In genomic region chr2:11657195-11657594, GRCh38 we compare ENCODE assay signal across 19 cellular contexts. TPM values are rescaled to one million over a fixed set of nuclear protein-coding genes. Genes with fewer than 3 reads are reported as not detected.
DNase-seq lines count a peak whose midpoint lies in the region; ATAC-seq, FAIRE-seq and TF ChIP-seq lines count a peak whose summit lies in the region.
"Had no signal": no experiment of that assay in that cellular context is flagged by ENCODE, and none has a peak within 500 bp of the region (broad histone marks: within the 10 kb centered on the region; RNA-seq: fewer than 3 reads in every experiment).

No MANE protein-coding gene starts in this region.

- 54% methylated on average over 11 of the region's 11 CpGs for WGBS in HepG2 (ENCODE audit: low lambda C conversion rate)
- 80% methylated on average over 6 of the region's 11 CpGs for WGBS in right lobe of liver (ENCODE audit: insufficient coverage, low coverage, low lambda C conversion rate, missing lambda C conversion rate)
- WGBS in K562 (ENCODE audit: insufficient coverage, low coverage, missing lambda C conversion rate), result 7% methylated on average over 8 of the region's 11 CpGs

- H3K36me3 Mint-ChIP-seq in type B pancreatic cell, result no peaks in the 10 kb centered on the region
- H3K36me3 Mint-ChIP-seq: CD8-positive, alpha-beta memory T cell had no signal

- H3K4me3 Mint-ChIP-seq in type B pancreatic cell, result no peak overlapping the region
- H3K4me3 Mint-ChIP-seq: CD8-positive, alpha-beta memory T cell; H9 had no signal

- H4K20me1 ChIP-seq in HepG2 (ENCODE audit: insufficient read depth, low read length) (no peaks in the 10 kb centered on the region), K562 (replicated peaks; ENCODE audit: control insufficient read depth, insufficient read depth, low read length) (no peaks in the 10 kb centered on the region)

- no peak overlapping the region for H2AFZ ChIP-seq in HepG2 (ENCODE audit: low read length)
- peak overlapping the region; percentile 82; the same call in 1 of the 2 replicates for H2AFZ ChIP-seq in K562 (ENCODE audit: low read depth, low read length)
- H2AFZ ChIP-seq: GM23248 had no signal

- DNase-seq in HepG2 (ENCODE audit: low spot score), result no peak
- DNase-seq in right lobe of liver, result no peak
- no peak for DNase-seq in K562 (ENCODE audit: extremely low read depth in 1 of 4, low spot score in 3 of 4)
- DNase-seq in mucosa of descending colon, result no peak
- DNase-seq in activated naive CD4-positive, alpha-beta T cell treated with anti-CD3 and anti-CD28 coated beads, Interleukin-2, amount 50 U/mL, for 16 hours, result no peak
- no peak for DNase-seq in type B pancreatic cell (ENCODE audit: extremely low spot score, unreplicated experiment)
- DNase-seq in SHP77 treated with DMSO at 0.1 percent for 48 hours (lab: John Stamatoyannopoulos, UW), result no peak
- DNase-seq in NCI-H187 treated with DMSO at 0.1 percent for 48 hours (lab: John Stamatoyannopoulos, UW), result no peak
- DNase-seq: CD8-positive, alpha-beta memory T cell; DMS79 treated with DMSO at 0.1 percent for 48 hours; EL; GM23248; H9 had no signal

- in situ Hi-C loops in HepG2 (cut with HindIII; ENCODE audit: extremely low pct_ligation_motif_present, low pct_unique_long_range_greater_than_20kb), result no loop called here
- in situ Hi-C loops in K562 (cut with MboI), result no loop called here

- peak; percentile 15 for ATAC-seq in HepG2
- no peak for ATAC-seq in right lobe of liver
- ATAC-seq in K562, result no peak
- ATAC-seq in mucosa of descending colon, result peak; percentile 15

- H3K4me1 ChIP-seq in HepG2 (ENCODE audit: insufficient read depth, low read length) (peaks cover 19% of the 10 kb centered on the region), right lobe of liver (no peaks in the 10 kb centered on the region), K562 (replicated peaks in 1 of 2; ENCODE audit: control insufficient read depth in 2 of 2, insufficient read depth in 2 of 2, low read length in 2 of 2) (peaks cover 10 to 12% of the 10 kb centered on the region in 2 experiments; a peak in 4 of 5 replicates), mucosa of descending colon (ENCODE audit: low read depth) (no peaks in the 10 kb centered on the region)

- CTCF ChIA-PET in HepG2 (lab: Yijun Ruan, JAX; ENCODE audit: low intra/inter-chr PET ratio, low total read pairs) (no interaction called here), K562 (lab: Yijun Ruan, JAX; ENCODE audit: low intra/inter-chr PET ratio) (no interaction called here)

- POLR2A ChIA-PET in HepG2 (lab: Yijun Ruan, JAX), result no interaction called here
- POLR2A ChIA-PET in K562 (lab: Yijun Ruan, JAX), result no interaction called here

- no peaks in the 10 kb centered on the region for H3K9me1 ChIP-seq in K562 (ENCODE audit: control insufficient read depth, insufficient read depth, low read length)

- TF ChIP-seq CTCF in HepG2 (CRISPR knock-in tag; IDR thresholded peaks at IDR 0.05), result no peak
- TF ChIP-seq CTCF in right lobe of liver (IDR thresholded peaks at IDR 0.05), result no peak
- no peak for TF ChIP-seq CTCF in K562 (IDR thresholded peaks at IDR 0.05 in 2 of 3, conservative IDR thresholded peaks at IDR 0.05 in 1 of 3; ENCODE audit: insufficient read depth in 2 of 3, low read depth in 1 of 3, low read length in 3 of 3)
- TF ChIP-seq CTCF in mucosa of descending colon (IDR thresholded peaks at IDR 0.05), result no peak
- no peak for TF ChIP-seq CTCF in type B pancreatic cell (conservative IDR thresholded peaks at IDR 0.05)

- H3K4me3 ChIP-seq in HepG2 (replicated peaks in 1 of 3; ENCODE audit: insufficient read depth in 1 of 3, low read depth in 2 of 3, low read length in 3 of 3) (no peak overlapping the region), right lobe of liver (no peak overlapping the region), K562 (no peak overlapping the region), mucosa of descending colon (no peak overlapping the region)
- H3K4me3 ChIP-seq: GM23248 had no signal

- TF ChIP-seq RAD21 in HepG2 (CRISPR knock-in tag; IDR thresholded peaks at IDR 0.05) (no peak), K562 (CRISPR knock-in tag; conservative IDR thresholded peaks at IDR 0.05 in 1 of 2, IDR thresholded peaks at IDR 0.05 in 1 of 2) (no peak)

- no peak overlapping the region for H3K4me2 ChIP-seq in HepG2 (ENCODE audit: low read depth, low read length)
- peak overlapping the region; percentile 37; the same call in 1 of the 2 replicates for H3K4me2 ChIP-seq in K562 (ENCODE audit: insufficient read depth, low read length)

- BruUV-seq in HepG2 (replicated peaks; lab: Mats Ljungman, UMichigan) (no TSS peak), K562 (replicated peaks; lab: Mats Ljungman, UMichigan) (no TSS peak)

- H3K9me3 ChIP-seq in HepG2 (ENCODE audit: low read length), result no peaks in the 10 kb centered on the region
- H3K9me3 ChIP-seq in right lobe of liver, result no peaks in the 10 kb centered on the region
- H3K9me3 ChIP-seq in K562 (replicated peaks; ENCODE audit: control insufficient read depth, insufficient read depth, low read depth, low read length), result peaks cover 2% of the 10 kb centered on the region; the same call in 1 of the 2 replicates
- H3K9me3 ChIP-seq in mucosa of descending colon, result no peaks in the 10 kb centered on the region
- H3K9me3 ChIP-seq: Caco-2 had no signal

- no peak for TF ChIP-seq POLR2A in HepG2 (IDR thresholded peaks at IDR 0.05; ENCODE audit: insufficient read depth in 1 of 2, low read depth in 2 of 2, low read length in 2 of 2)
- TF ChIP-seq POLR2A in right lobe of liver (IDR thresholded peaks at IDR 0.05), result no peak
- no peak for TF ChIP-seq POLR2A in K562 (conservative IDR thresholded peaks at IDR 0.05)

- peaks cover 7 to 64% of the 10 kb centered on the region in 2 experiments; a peak in 4 of 5 replicates for H3K27me3 ChIP-seq in HepG2 (ENCODE audit: control insufficient read depth in 1 of 2, insufficient read depth in 2 of 2, low read length in 2 of 2)
- no peaks in the 10 kb centered on the region for H3K27me3 ChIP-seq in right lobe of liver
- H3K27me3 ChIP-seq in K562 (ENCODE audit: control insufficient read depth in 2 of 2, insufficient read depth in 2 of 2, low read length in 2 of 2), result peaks cover 20 to 64% of the 10 kb centered on the region in 2 experiments; a peak in 4 of 5 replicates

- TF ChIP-seq EP300 in HepG2 (IDR thresholded peaks at IDR 0.05; ENCODE audit: low read depth in 2 of 2, low read length in 2 of 2) (no peak), HepG2 (CRISPR knock-in tag; IDR thresholded peaks at IDR 0.05; ENCODE audit: borderline replicate concordance) (no peak), K562 (IDR thresholded peaks at IDR 0.05; ENCODE audit: low read length) (no peak)

- peaks cover 5% of the 10 kb centered on the region for H3K4me1 Mint-ChIP-seq in type B pancreatic cell (ENCODE audit: unreplicated experiment)
- H3K4me1 Mint-ChIP-seq: CD8-positive, alpha-beta memory T cell; H9 had no signal

- H3K79me2 ChIP-seq in HepG2 (ENCODE audit: insufficient read depth, low read length) (no peaks in the 10 kb centered on the region), K562 (ENCODE audit: control insufficient read depth, insufficient read depth, low read length) (no peaks in the 10 kb centered on the region)

- no peak overlapping the region for H3K9ac ChIP-seq in HepG2 (ENCODE audit: insufficient read depth, low read depth, low read length)
- H3K9ac ChIP-seq in K562 (ENCODE audit: insufficient read depth in 1 of 2, low read depth in 2 of 2, low read length in 2 of 2), result peak overlapping the region in 1 of 2 experiments; percentile 86; a peak in 2 of 4 replicates
- H3K9ac ChIP-seq: GM23248 had no signal

- no peaks in the 10 kb centered on the region for H3K36me3 ChIP-seq in HepG2 (replicated peaks in 1 of 2; ENCODE audit: control insufficient read depth in 1 of 2, insufficient read depth in 2 of 2, low read length in 2 of 2)
- no peaks in the 10 kb centered on the region for H3K36me3 ChIP-seq in right lobe of liver
- H3K36me3 ChIP-seq in K562 (ENCODE audit: control insufficient read depth, insufficient read depth, low read length), result no peaks in the 10 kb centered on the region
- no peaks in the 10 kb centered on the region for H3K36me3 ChIP-seq in mucosa of descending colon (ENCODE audit: low read depth)

- peaks cover 3% of the 10 kb centered on the region for H3K9me3 Mint-ChIP-seq in type B pancreatic cell

- H3K27ac Mint-ChIP-seq in type B pancreatic cell, result no peak overlapping the region
- H3K27ac Mint-ChIP-seq: CD8-positive, alpha-beta memory T cell had no signal

- intact Hi-C loops in HepG2 (cut with micrococcal nuclease; ENCODE audit: unreplicated experiment) (no loop called here), right lobe of liver (cut with DNase I) (no loop called here), K562 (cut with micrococcal nuclease) (no loop called here), mucosa of descending colon (cut with DNase I, micrococcal nuclease) (no loop called here)

- FAIRE-seq in HepG2 (lab: Jason Lieb, UNC) (no peak), K562 (lab: Jason Lieb, UNC) (no peak)
- FAIRE-seq: G401.6, GM12891 had no signal

- H3K27me3 Mint-ChIP-seq in type B pancreatic cell, result peaks cover 23% of the 10 kb centered on the region

- H3K27ac ChIP-seq in HepG2 (ENCODE audit: extremely low read length, insufficient read depth, low read length) (no peak overlapping the region), right lobe of liver (no peak overlapping the region), K562 (ENCODE audit: extremely low read depth, low read depth, low read length) (no peak overlapping the region)
- H3K27ac ChIP-seq: 22Rv1, GM23248 had no signal

RNA-seq across cellular contexts. Expression of gene NTSR2, which starts 12.8 kb away (rescaled TPM):
- total RNA-seq in HepG2 (2016; rRNA removed; fragmentation: Illumina TruSeq; extraction: Trizol) (not detected in 2 replicates), right lobe of liver (not detected), K562 (2014; rRNA removed) (not detected in 2 replicates), K562 (2014; rRNA removed; fragmentation: Illumina TruSeq; extraction: Trizol) (not detected in 2 replicates), K562 (2015; rRNA removed; fragmentation: Illumina TruSeq; extraction: Trizol) (not detected in 2 replicates), K562 (2021) (not detected in 2 replicates), mucosa of descending colon (not detected), type B pancreatic cell (ENCODE audit: low replicate concordance) (not detected in 2 replicates)
- total RNA-seq in HepG2 (2016; cell fraction: cytosol; rRNA removed; fragmentation: Illumina TruSeq; extraction: Trizol; ENCODE audit: low read depth), result not detected in 2 replicates
- not detected in 2 replicates for total RNA-seq in HepG2 (2016; cell fraction: insoluble cytoplasmic fraction; rRNA removed; fragmentation: Illumina TruSeq; extraction: Trizol)
- not detected in 2 replicates for total RNA-seq in HepG2 (2016; cell fraction: membrane; rRNA removed; fragmentation: Illumina TruSeq; extraction: Trizol)
- total RNA-seq in HepG2 (2016; cell fraction: nucleus; rRNA removed; fragmentation: Illumina TruSeq; extraction: Trizol), result not detected in 2 replicates
- polyA plus RNA-seq in HepG2 (2011; rRNA removed) (not detected in 2 replicates), K562 (2011; rRNA removed) (not detected in 2 replicates), K562 (2014; fragmentation: Illumina TruSeq; extraction: Trizol) (not detected in 2 replicates), K562 (2014; fragmentation: Nextera tagmentation; extraction: Ambion mirVana) (not detected), K562 (2014; rRNA removed) (not detected in 2 replicates)
- not detected in 2 replicates for polyA plus RNA-seq in HepG2 (2011; cell fraction: cytosol; rRNA removed)
- polyA plus RNA-seq in HepG2 (2011; cell fraction: nucleus; rRNA removed), result not detected in 2 replicates
- not detected in 2 replicates for polyA plus RNA-seq in HepG2 (2012)
- not detected in 2 replicates for polyA plus RNA-seq in HepG2 (2016; cell fraction: cytosol; fragmentation: Illumina TruSeq; extraction: Trizol; ENCODE audit: low read depth)
- polyA plus RNA-seq in HepG2 (2016; cell fraction: insoluble cytoplasmic fraction; fragmentation: Illumina TruSeq; extraction: Trizol; ENCODE audit: low read depth), result not detected in 2 replicates
- not detected in 2 replicates for polyA plus RNA-seq in HepG2 (2016; cell fraction: membrane; fragmentation: Illumina TruSeq; extraction: Trizol; ENCODE audit: low read depth)
- not detected in 2 replicates for polyA plus RNA-seq in HepG2 (2016; cell fraction: nucleus; fragmentation: Illumina TruSeq; extraction: Trizol; ENCODE audit: insufficient read depth, low read depth)
- not detected in 2 replicates for polyA minus RNA-seq in HepG2 (2011; rRNA and poly(A)+ RNA removed; ENCODE audit: low replicate concordance)
- polyA minus RNA-seq in HepG2 (2011; cell fraction: cytosol; rRNA and poly(A)+ RNA removed), result not detected in 2 replicates
- not detected in 2 replicates for polyA minus RNA-seq in HepG2 (2011; cell fraction: nucleus; rRNA and poly(A)+ RNA removed)
- total RNA-seq in K562 (2011; cell fraction: chromatin; rRNA removed; ENCODE audit: low replicate concordance), result not detected in 2 replicates
- total RNA-seq in K562 (2011; cell fraction: nucleolus; rRNA removed), result not detected in 2 replicates
- not detected in 2 replicates for total RNA-seq in K562 (2011; cell fraction: nucleoplasm; rRNA removed)
- not detected in 2 replicates for polyA plus RNA-seq in K562 (2011; cell fraction: cytosol; rRNA removed)
- not detected in 2 replicates for polyA plus RNA-seq in K562 (2011; cell fraction: nucleus; rRNA removed)
- polyA plus RNA-seq in K562 (2012), result not detected in 2 replicates
- polyA minus RNA-seq in K562 (2011; rRNA and poly(A)+ RNA removed), result not detected in 2 replicates
- not detected in 2 replicates for polyA minus RNA-seq in K562 (2011; cell fraction: cytosol; rRNA and poly(A)+ RNA removed)
- not detected in 2 replicates for polyA minus RNA-seq in K562 (2011; cell fraction: nucleus; rRNA and poly(A)+ RNA removed)
- total RNA-seq: A673; Caco-2; CD8-positive, alpha-beta memory T cell; GM23248; H9 had no signal
- polyA plus RNA-seq: BJ; CD8-positive, alpha-beta memory T cell; GM23248 had no signal

Comparison
In these comparisons a context has a peak if more than half of its experiments do, and no peak if none do; other contexts are left out.
1. ATAC-seq: peak in HepG2 (single experiment) and mucosa of descending colon (single experiment); none in right lobe of liver (0 of 4) and K562 (single experiment).
2. Of the 241 proteins assayed by ChIP-seq in both HepG2 and K562: peak only in HepG2: MNT; only in K562: none; in both: none; in neither: 239; mixed calls (peak in some experiments, not most) for 1.